8 cellular contexts compared by ENCODE assay signal in the genomic region with DNA sequence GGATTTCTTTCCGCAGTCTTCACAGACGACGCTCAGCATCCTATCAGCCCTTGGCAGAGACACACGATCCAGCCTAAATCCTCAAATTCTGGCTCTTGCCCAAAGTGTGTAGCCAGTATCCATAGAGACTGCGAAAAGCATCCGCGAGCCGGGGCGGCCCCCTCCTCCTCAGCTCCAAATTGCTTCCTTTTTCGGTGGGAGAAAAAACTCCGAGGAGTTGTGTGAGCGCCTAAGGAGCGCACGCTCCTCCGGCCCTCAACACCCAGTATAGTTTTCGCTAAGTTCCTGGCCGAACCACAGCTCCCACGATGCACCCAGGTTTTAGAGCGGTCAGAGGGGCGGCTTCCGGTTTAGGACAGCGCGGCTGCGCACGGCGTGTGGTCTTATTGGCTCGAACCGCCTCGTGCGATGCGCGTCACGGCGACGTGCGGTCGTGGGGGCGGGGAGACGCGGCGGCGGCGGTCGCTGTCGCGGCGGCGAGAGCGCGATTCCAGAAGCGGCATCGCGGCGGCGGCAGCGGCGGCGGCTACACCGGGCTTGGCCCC. TPM values are rescaled to one million over a fixed set of nuclear protein-coding genes. Genes with fewer than 3 reads are reported as not detected.
DNase-seq lines count a peak whose midpoint lies in the region; ATAC-seq and TF ChIP-seq lines count a peak whose summit lies in the region.

A gene with protein sequence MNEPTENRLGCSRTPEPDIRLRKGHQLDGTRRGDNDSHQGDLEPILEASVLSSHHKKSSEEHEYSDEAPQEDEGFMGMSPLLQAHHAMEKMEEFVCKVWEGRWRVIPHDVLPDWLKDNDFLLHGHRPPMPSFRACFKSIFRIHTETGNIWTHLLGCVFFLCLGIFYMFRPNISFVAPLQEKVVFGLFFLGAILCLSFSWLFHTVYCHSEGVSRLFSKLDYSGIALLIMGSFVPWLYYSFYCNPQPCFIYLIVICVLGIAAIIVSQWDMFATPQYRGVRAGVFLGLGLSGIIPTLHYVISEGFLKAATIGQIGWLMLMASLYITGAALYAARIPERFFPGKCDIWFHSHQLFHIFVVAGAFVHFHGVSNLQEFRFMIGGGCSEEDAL (plus strand): TSS at position 493 of the 545 bp plus-strand sequence. CDS start 63,274 bp downstream, outside the sequence.

- DNase-seq in DMS53 (lab: John Stamatoyannopoulos, UW) (peak; percentile 100), KBM-7 (peak; percentile 98), PC-9 (peak; percentile 95 to 96), erythroblast (lab: John Stamatoyannopoulos, UW) (peak; percentile 98 to 99)
- peak; percentile 94 for DNase-seq in activated T-cell treated with anti-CD3 and anti-CD28 coated beads, Interleukin-2, amount 50 U/mL, for 1 hour
- peak; percentile 84 to 91 for DNase-seq in stimulated activated CD8-positive, alpha-beta memory T cell treated with anti-CD3 and anti-CD28 coated beads, Interleukin-4, amount 100 ng/mL, for 4 hours (ENCODE audit: low read depth in 2 of 2, low spot score in 1 of 2)

- H3K36me3 ChIP-seq in PC-9 (ENCODE audit: low read depth), result 0 out of 2 replicates have a peak, but pooled peaks cover 5% of the 10 kb centered on the region
- H3K36me3 ChIP-seq in mucosa of rectum (ENCODE audit: control insufficient read depth in 2 of 2, insufficient read depth in 2 of 2, low read length in 2 of 2), result no peaks in the 10 kb centered on the region

- in situ Hi-C loops in KBM-7 (cut with MboI; ENCODE audit: low pct_unique_long_range_greater_than_20kb, low sequenced_read_pairs), result no loop called here

- peak; percentile 86 for ATAC-seq in GM21717 (IDR thresholded peaks at IDR 0.05; ENCODE audit: unreplicated experiment)

- H3K9ac ChIP-seq in mucosa of rectum (ENCODE audit: low read depth in 1 of 2, low read length in 2 of 2), result peak within 1 kb of the TSS; percentile 92 to 98

- intact Hi-C loops in PC-9 (cut with micrococcal nuclease; ENCODE audit: unreplicated experiment), result loop anchor here (1.0 to 2.0 kb wide), 2 partner anchors 19 to 28 kb away; no protein-coding TSS in a partner anchor

- H4K20me1 ChIP-seq in PC-9 (ENCODE audit: insufficient read depth), result peaks cover 35% of the 10 kb centered on the region

- peaks cover 47% of the 10 kb centered on the region for H3K79me2 ChIP-seq in PC-9 (ENCODE audit: low read depth)

- peak within 1 kb of the TSS; percentile 88 for H2AFZ ChIP-seq in PC-9

- H3K4me3 ChIP-seq in PC-9, result peak within 1 kb of the TSS; percentile 79
- peak within 1 kb of the TSS; percentile 81 to 93 for H3K4me3 ChIP-seq in mucosa of rectum (ENCODE audit: low read length in 2 of 2)

- CTCF ChIA-PET in PC-9 (lab: Charles Lee), result no interaction called here

- no peak for TF ChIP-seq CTCF in PC-9 (conservative IDR thresholded peaks at IDR 0.05)

- H3K9me3 ChIP-seq in PC-9 (ENCODE audit: insufficient read depth, low read depth), result no peaks in the 10 kb centered on the region
- no peaks in the 10 kb centered on the region for H3K9me3 ChIP-seq in mucosa of rectum (ENCODE audit: control insufficient read depth in 2 of 2, low read length in 2 of 2)

- H3F3A ChIP-seq in PC-9 (ENCODE audit: insufficient read depth, low read depth), result peaks cover 13% of the 10 kb centered on the region; the same call in 1 of the 2 replicates

- H3K27me3 ChIP-seq in PC-9 (ENCODE audit: insufficient read depth, low read depth) (no peaks in the 10 kb centered on the region), mucosa of rectum (ENCODE audit: control insufficient read depth in 2 of 2, insufficient read depth in 2 of 2, low read length in 2 of 2) (no peaks in the 10 kb centered on the region)

- H3K9me2 ChIP-seq in PC-9 (ENCODE audit: insufficient read depth), result no peaks in the 10 kb centered on the region

- H3K27ac ChIP-seq in PC-9, result peak within 1 kb of the TSS; percentile 89
- peak within 1 kb of the TSS; percentile 94 to 96 for H3K27ac ChIP-seq in mucosa of rectum (ENCODE audit: low read depth in 2 of 2, low read length in 2 of 2)

- BruUV-seq in PC-9 (replicated peaks; lab: Mats Ljungman, UMichigan), result TSS peak; percentile 99

- POLR2A ChIA-PET in PC-9 (lab: Charles Lee; ENCODE audit: unreplicated experiment), result interaction anchor here (0.5 to 1.9 kb wide), 6 partner anchors 13 to 1098 kb away, joined by 3 to 25 read pairs (median 5); no protein-coding TSS in a partner anchor

- peak; percentile 91 for TF ChIP-seq POLR2A in erythroblast (IDR thresholded peaks at IDR 0.05; ENCODE audit: low read length)

- peak within 1 kb of the TSS; percentile 95 for H3K4me2 ChIP-seq in PC-9

- H3K4me1 ChIP-seq in PC-9 (replicated peaks; ENCODE audit: insufficient read depth), result peaks cover 27% of the 10 kb centered on the region
- H3K4me1 ChIP-seq in mucosa of rectum (ENCODE audit: control insufficient read depth in 2 of 2, insufficient read depth in 2 of 2, low read length in 2 of 2), result peaks cover 8 to 12% of the 10 kb centered on the region in 2 donors

RNA-seq across cellular contexts. Expression of the gene that starts here (rescaled TPM):
- 76.0 and 107 TPM in 2 replicates for total RNA-seq in PC-9 (2021)

Comparison
In these comparisons a context has a peak if more than half of its experiments do, and no peak if none do; other contexts are left out.
1. Peak in every context shown above with its lines: DNase-seq, ATAC-seq, H3K4me3 ChIP-seq and H3K27ac ChIP-seq.